Comparison of ENCODE assay signal across 16 cellular contexts in genomic region chr5:1538276-1538675, GRCh38. TPM values are rescaled to one million over a fixed set of nuclear protein-coding genes. Genes with fewer than 3 reads are reported as not detected.
DNase-seq lines count a peak whose midpoint lies in the region; ATAC-seq and TF ChIP-seq lines count a peak whose summit lies in the region.
"Had no signal": no experiment of that assay in that cellular context is flagged by ENCODE, and none has a peak within 500 bp of the region (broad histone marks: within the 10 kb centered on the region; RNA-seq: fewer than 3 reads in every experiment).

No MANE protein-coding gene starts in this region.

- H3K9me3 Mint-ChIP-seq in activated naive CD4-positive, alpha-beta T cell treated with anti-CD3 and anti-CD28 coated beads, Interleukin-2, amount 50 U/mL, for 24 hours: no peaks in the 10 kb centered on the region
- H3K9me3 Mint-ChIP-seq in activated naive CD4-positive, alpha-beta T cell treated with anti-CD3 and anti-CD28 coated beads, Interleukin-2, amount 50 U/mL, for 72 hours: peaks cover 0 to 5% of the 10 kb centered on the region in 2 donors

- ATAC-seq in activated naive CD4-positive, alpha-beta T cell treated with anti-CD3 and anti-CD28 coated beads, Interleukin-2, amount 50 U/mL, for 72 hours: no peak
- ATAC-seq in T-helper 17 cell (no peak), GM18502 (IDR thresholded peaks at IDR 0.05; ENCODE audit: poor library complexity, unreplicated experiment) (no peak), GM19397 (IDR thresholded peaks at IDR 0.05; ENCODE audit: unreplicated experiment) (no peak), GM21367 (IDR thresholded peaks at IDR 0.05; ENCODE audit: unreplicated experiment) (no peak)
- ATAC-seq: Panc1 had no signal

- H3K4me3 ChIP-seq in suprapubic skin: no peak overlapping the region
- H3K4me3 ChIP-seq: right atrium auricular region had no signal

- no peak for TF ChIP-seq POLR2A in suprapubic skin (IDR thresholded peaks at IDR 0.05)

- H3K27me3 Mint-ChIP-seq in activated naive CD4-positive, alpha-beta T cell treated with anti-CD3 and anti-CD28 coated beads, Interleukin-2, amount 50 U/mL, for 24 hours: no peaks in the 10 kb centered on the region
- H3K27me3 Mint-ChIP-seq in T-helper 17 cell: no peaks in the 10 kb centered on the region
- H3K27me3 Mint-ChIP-seq: activated naive CD4-positive, alpha-beta T cell treated with anti-CD3 and anti-CD28 coated beads, Interleukin-2, amount 10 ng/mL, durations not matched to agents 7 days and 5 days had no signal

- no peak for TF ChIP-seq EP300 in suprapubic skin (IDR thresholded peaks at IDR 0.05)

- peaks cover 25% of the 10 kb centered on the region for H3K4me1 ChIP-seq in suprapubic skin

- H3K9me3 ChIP-seq in T-helper 17 cell (ENCODE audit: control insufficient read depth, low read length, poor library complexity, severe bottlenecking) (no peaks in the 10 kb centered on the region), suprapubic skin (no peaks in the 10 kb centered on the region)
- H3K9me3 ChIP-seq: right atrium auricular region had no signal

- no peaks in the 10 kb centered on the region for H3K36me3 Mint-ChIP-seq in activated naive CD4-positive, alpha-beta T cell treated with anti-CD3 and anti-CD28 coated beads, Interleukin-2, amount 50 U/mL, for 24 hours
- no peaks in the 10 kb centered on the region for H3K36me3 Mint-ChIP-seq in activated naive CD4-positive, alpha-beta T cell treated with anti-CD3 and anti-CD28 coated beads, Interleukin-2, amount 50 U/mL, for 72 hours
- H3K36me3 Mint-ChIP-seq in T-helper 17 cell (ENCODE audit: low read depth): no peaks in the 10 kb centered on the region
- H3K36me3 Mint-ChIP-seq: activated naive CD4-positive, alpha-beta T cell treated with anti-CD3 and anti-CD28 coated beads, Interleukin-2, amount 10 ng/mL, durations not matched to agents 7 days and 5 days had no signal

- no peaks in the 10 kb centered on the region for H3K27me3 ChIP-seq in suprapubic skin
- H3K27me3 ChIP-seq: right atrium auricular region had no signal

- TF ChIP-seq CTCF in suprapubic skin (IDR thresholded peaks at IDR 0.05): no peak

- H3K4me3 Mint-ChIP-seq in activated naive CD4-positive, alpha-beta T cell treated with anti-CD3 and anti-CD28 coated beads, Interleukin-2, amount 50 U/mL, for 24 hours: no peak overlapping the region
- H3K4me3 Mint-ChIP-seq in T-helper 17 cell: no peak overlapping the region

- H3K27ac ChIP-seq in suprapubic skin: no peak overlapping the region
- H3K27ac ChIP-seq: brain microvascular endothelial cell, right atrium auricular region had no signal

- H3K27ac Mint-ChIP-seq in activated naive CD4-positive, alpha-beta T cell treated with anti-CD3 and anti-CD28 coated beads, Interleukin-2, amount 50 U/mL, for 24 hours: peak overlapping the region; percentile 81
- peak overlapping the region in 1 of 2 donors; percentile 69 for H3K27ac Mint-ChIP-seq in activated naive CD4-positive, alpha-beta T cell treated with anti-CD3 and anti-CD28 coated beads, Interleukin-2, amount 50 U/mL, for 72 hours
- peak overlapping the region; percentile 21 for H3K27ac Mint-ChIP-seq in T-helper 17 cell

- peaks cover 38% of the 10 kb centered on the region for H3K4me1 Mint-ChIP-seq in activated naive CD4-positive, alpha-beta T cell treated with anti-CD3 and anti-CD28 coated beads, Interleukin-2, amount 50 U/mL, for 24 hours
- peaks cover 24% of the 10 kb centered on the region for H3K4me1 Mint-ChIP-seq in T-helper 17 cell

- no peaks in the 10 kb centered on the region for H3K36me3 ChIP-seq in suprapubic skin
- H3K36me3 ChIP-seq: brain microvascular endothelial cell, right atrium auricular region had no signal

- no peak for DNase-seq in activated naive CD4-positive, alpha-beta T cell treated with anti-CD3 and anti-CD28 coated beads, Interleukin-2, amount 50 U/mL, for 72 hours (ENCODE audit: low spot score in 2 of 2)
- DNase-seq in T-helper 17 cell (no peak), mucosa of gallbladder (ENCODE audit: low spot score) (peak; percentile 7), suprapubic skin (ENCODE audit: low spot score in 2 of 2) (peak; percentile 44 to 72)
- DNase-seq: activated naive CD4-positive, alpha-beta T cell treated with anti-CD3 and anti-CD28 coated beads, Interleukin-2, amount 10 ng/mL, durations not matched to agents 7 days and 5 days; brain microvascular endothelial cell; COR-L47; NCI-H1436; NCI-H2171 treated with DMSO at 0.1 percent for 48 hours; NCI-H82 had no signal

- 94% methylated on average over 9 of the region's 14 CpGs for WGBS in suprapubic skin

RNA-seq across cellular contexts. Expression of gene LPCAT1, which starts 14.5 kb away (rescaled TPM):
- total RNA-seq in activated naive CD4-positive, alpha-beta T cell treated with anti-CD3 and anti-CD28 coated beads, Interleukin-2, amount 50 U/mL, for 72 hours: 10 to 100 TPM; 29.2 to 37.6 TPM
- total RNA-seq in T-helper 17 cell (10 to 100 TPM; 23.4 to 24.8 TPM), mucosa of gallbladder (119 TPM), suprapubic skin (10 to 100 TPM; 11.3 to 21.0 (median 13.8) TPM)

Comparison
In these comparisons a context has a peak if more than half of its experiments do, and no peak if none do; other contexts are left out.
1. DNase-seq: peak in mucosa of gallbladder (single experiment) and suprapubic skin (2 of 2); none in activated naive CD4-positive, alpha-beta T cell treated with anti-CD3 and anti-CD28 coated beads, Interleukin-2, amount 50 U/mL, for 72 hours (0 of 2) and T-helper 17 cell (0 of 3).